ENCODE assay signal across 10 cellular contexts in the genomic region with DNA sequence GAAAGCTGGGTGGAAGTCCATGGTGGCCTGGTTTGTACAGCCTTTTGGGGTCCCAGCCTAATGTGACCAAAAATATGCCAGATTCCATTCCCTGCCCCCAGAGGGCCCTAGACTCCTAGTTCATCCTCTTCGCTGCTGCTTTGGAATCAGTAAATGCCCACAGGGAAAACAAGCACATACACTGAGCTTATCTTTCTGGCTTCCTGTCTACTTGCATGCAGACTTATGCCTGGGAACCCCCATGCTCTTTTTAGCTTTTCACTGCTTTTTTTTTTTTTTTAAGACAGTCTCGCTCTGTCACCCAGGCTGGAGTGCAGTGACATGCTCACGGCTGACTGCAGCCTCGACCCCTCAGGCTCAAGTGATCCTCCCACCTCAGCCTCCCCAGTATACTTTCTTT. TPM values are rescaled to one million over a fixed set of nuclear protein-coding genes. Genes with fewer than 3 reads are reported as not detected.
DNase-seq lines count a peak whose midpoint lies in the region; FAIRE-seq and TF ChIP-seq lines count a peak whose summit lies in the region.
"Had no signal": no experiment of that assay in that cellular context is flagged by ENCODE, and none has a peak within 500 bp of the region (broad histone marks: within the 10 kb centered on the region; RNA-seq: fewer than 3 reads in every experiment).

No MANE protein-coding gene starts in this region.

- H3K9me3 ChIP-seq in ascending aorta (no peaks in the 10 kb centered on the region), liver (ENCODE audit: control insufficient read depth in 4 of 4, low read length in 3 of 4) (no peaks in the 10 kb centered on the region)

- DNase-seq in D341Med (ENCODE audit: low spot score) (peak; percentile 69), Kasumi-1 (lab: John Stamatoyannopoulos, UW) (peak; percentile 26 to 34), ascending aorta (ENCODE audit: low spot score in 2 of 2) (no peak), SKM-1 treated with dmso at 0.1 percent for 144 hours (lab: John Stamatoyannopoulos, UW; ENCODE audit: unreplicated experiment) (no peak), GM12892 (ENCODE audit: insufficient read length) (no peak)
- DNase-seq in activated CD8-positive, alpha-beta memory T cell treated with anti-CD3 and anti-CD28 coated beads, Interleukin-2, amount 50 U/mL, for 4 hours = no peak
- DNase-seq in activated naive CD4-positive, alpha-beta T cell (lab: John Stamatoyannopoulos, UW) = no peak
- DNase-seq: hippocampal formation, NCI-H1092 treated with DMSO at 0.1 percent for 48 hours had no signal

- no peak overlapping the region for H3K9ac ChIP-seq in liver (ENCODE audit: low read depth in 1 of 2, low read length in 2 of 2)

- no peak for TF ChIP-seq POLR2A in GM12892 (IDR thresholded peaks at IDR 0.05; ENCODE audit: low read depth, low read length)

- FAIRE-seq in GM12892 (lab: Jason Lieb, UNC) = no peak

- 73% methylated on average over 4 of the region's 4 CpGs for WGBS in liver

- TF ChIP-seq CTCF in ascending aorta (IDR thresholded peaks at IDR 0.05) (peak; percentile 8 to 17 (median 14)), liver (IDR thresholded peaks at IDR 0.05; ENCODE audit: low read depth, low read length, missing input control) (peak; percentile 5)

- H3K36me3 ChIP-seq in ascending aorta (no peaks in the 10 kb centered on the region), liver (ENCODE audit: control insufficient read depth in 4 of 4, insufficient read depth in 3 of 4, low read depth in 1 of 4, low read length in 3 of 4) (no peaks in the 10 kb centered on the region)

- intact Hi-C loops in ascending aorta (cut with DNase I) = no loop called here

- H3K4me1 ChIP-seq in ascending aorta (peaks cover 0 to 20% of the 10 kb centered on the region in 2 donors), liver (ENCODE audit: control insufficient read depth in 4 of 4, insufficient read depth in 4 of 4, low read length in 3 of 4) (peaks cover 0 to 6% (median 1%) of the 10 kb centered on the region in 4 donors)

- H3K27ac ChIP-seq in ascending aorta = peak overlapping the region; percentile 44
- H3K27ac ChIP-seq in liver (ENCODE audit: low read depth in 1 of 2, low read length in 2 of 2) = no peak overlapping the region

- H3K27me3 ChIP-seq in ascending aorta (no peaks in the 10 kb centered on the region), liver (ENCODE audit: control insufficient read depth in 4 of 4, insufficient read depth in 4 of 4, low read length in 3 of 4) (no peaks in the 10 kb centered on the region)

- H3K4me3 ChIP-seq in ascending aorta (no peak overlapping the region), liver (ENCODE audit: low read depth in 1 of 3, low read length in 3 of 3) (no peak overlapping the region)

- peak; percentile 22 to 25 for TF ChIP-seq RAD21 in liver (IDR thresholded peaks at IDR 0.05)

TF ChIP-seq in liver, 16 proteins besides CTCF, POLR2A, EP300 and RAD21:
- TF ChIP-seq GABPA (IDR thresholded peaks at IDR 0.05 in 1 of 2, conservative IDR thresholded peaks at IDR 0.05 in 1 of 2) (no peak), EGR1 (IDR thresholded peaks at IDR 0.05; ENCODE audit: low read depth in 2 of 2) (no peak), NR2F2 (IDR thresholded peaks at IDR 0.05) (no peak)
- TF ChIP-seq, protein P1, sequence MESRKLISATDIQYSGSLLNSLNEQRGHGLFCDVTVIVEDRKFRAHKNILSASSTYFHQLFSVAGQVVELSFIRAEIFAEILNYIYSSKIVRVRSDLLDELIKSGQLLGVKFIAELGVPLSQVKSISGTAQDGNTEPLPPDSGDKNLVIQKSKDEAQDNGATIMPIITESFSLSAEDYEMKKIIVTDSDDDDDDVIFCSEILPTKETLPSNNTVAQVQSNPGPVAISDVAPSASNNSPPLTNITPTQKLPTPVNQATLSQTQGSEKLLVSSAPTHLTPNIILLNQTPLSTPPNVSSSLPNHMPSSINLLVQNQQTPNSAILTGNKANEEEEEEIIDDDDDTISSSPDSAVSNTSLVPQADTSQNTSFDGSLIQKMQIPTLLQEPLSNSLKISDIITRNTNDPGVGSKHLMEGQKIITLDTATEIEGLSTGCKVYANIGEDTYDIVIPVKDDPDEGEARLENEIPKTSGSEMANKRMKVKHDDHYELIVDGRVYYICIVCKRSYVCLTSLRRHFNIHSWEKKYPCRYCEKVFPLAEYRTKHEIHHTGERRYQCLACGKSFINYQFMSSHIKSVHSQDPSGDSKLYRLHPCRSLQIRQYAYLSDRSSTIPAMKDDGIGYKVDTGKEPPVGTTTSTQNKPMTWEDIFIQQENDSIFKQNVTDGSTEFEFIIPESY (IDR thresholded peaks at IDR 0.05) = no peak
- TF ChIP-seq, protein P2, sequence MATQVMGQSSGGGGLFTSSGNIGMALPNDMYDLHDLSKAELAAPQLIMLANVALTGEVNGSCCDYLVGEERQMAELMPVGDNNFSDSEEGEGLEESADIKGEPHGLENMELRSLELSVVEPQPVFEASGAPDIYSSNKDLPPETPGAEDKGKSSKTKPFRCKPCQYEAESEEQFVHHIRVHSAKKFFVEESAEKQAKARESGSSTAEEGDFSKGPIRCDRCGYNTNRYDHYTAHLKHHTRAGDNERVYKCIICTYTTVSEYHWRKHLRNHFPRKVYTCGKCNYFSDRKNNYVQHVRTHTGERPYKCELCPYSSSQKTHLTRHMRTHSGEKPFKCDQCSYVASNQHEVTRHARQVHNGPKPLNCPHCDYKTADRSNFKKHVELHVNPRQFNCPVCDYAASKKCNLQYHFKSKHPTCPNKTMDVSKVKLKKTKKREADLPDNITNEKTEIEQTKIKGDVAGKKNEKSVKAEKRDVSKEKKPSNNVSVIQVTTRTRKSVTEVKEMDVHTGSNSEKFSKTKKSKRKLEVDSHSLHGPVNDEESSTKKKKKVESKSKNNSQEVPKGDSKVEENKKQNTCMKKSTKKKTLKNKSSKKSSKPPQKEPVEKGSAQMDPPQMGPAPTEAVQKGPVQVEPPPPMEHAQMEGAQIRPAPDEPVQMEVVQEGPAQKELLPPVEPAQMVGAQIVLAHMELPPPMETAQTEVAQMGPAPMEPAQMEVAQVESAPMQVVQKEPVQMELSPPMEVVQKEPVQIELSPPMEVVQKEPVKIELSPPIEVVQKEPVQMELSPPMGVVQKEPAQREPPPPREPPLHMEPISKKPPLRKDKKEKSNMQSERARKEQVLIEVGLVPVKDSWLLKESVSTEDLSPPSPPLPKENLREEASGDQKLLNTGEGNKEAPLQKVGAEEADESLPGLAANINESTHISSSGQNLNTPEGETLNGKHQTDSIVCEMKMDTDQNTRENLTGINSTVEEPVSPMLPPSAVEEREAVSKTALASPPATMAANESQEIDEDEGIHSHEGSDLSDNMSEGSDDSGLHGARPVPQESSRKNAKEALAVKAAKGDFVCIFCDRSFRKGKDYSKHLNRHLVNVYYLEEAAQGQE (IDR thresholded peaks at IDR 0.05) = no peak
TF ChIP-seq in liver: peak in this region for 0.

RNA-seq across cellular contexts. Expression of a gene that starts 6.2 kb away (rescaled TPM):
- total RNA-seq in ascending aorta (45.9 TPM), liver (under 1 TPM; 0.14 to 0.17 TPM)
- polyA plus RNA-seq in liver = under 1 TPM; 0.24 to 0.58 TPM
- polyA plus RNA-seq in GM12892 (2012; ENCODE audit: missing spikeins) = not detected

RNA-seq across cellular contexts. Expression of a gene that starts 7.9 kb away (rescaled TPM):
- 37.0 TPM for total RNA-seq in ascending aorta
- 1 to 10 TPM in 1 of 2 donors, under 1 TPM in 1; 0.23 to 1.3 TPM for total RNA-seq in liver
- polyA plus RNA-seq in liver = under 1 TPM; 0.63 to 0.82 TPM
- not detected for polyA plus RNA-seq in GM12892 (2012; ENCODE audit: missing spikeins)

Comparison
In these comparisons a context has a peak if more than half of its experiments do, and no peak if none do; other contexts are left out.
1. DNase-seq: peak in D341Med (single experiment) and Kasumi-1 (2 of 2); none in ascending aorta (0 of 2), SKM-1 treated with dmso at 0.1 percent for 144 hours (single experiment), GM12892 (single experiment), activated CD8-positive, alpha-beta memory T cell treated with anti-CD3 and anti-CD28 coated beads, Interleukin-2, amount 50 U/mL, for 4 hours (single experiment) and activated naive CD4-positive, alpha-beta T cell (0 of 4).
2. H3K27ac ChIP-seq: peak in ascending aorta (2 of 2); none in liver (0 of 2).
3. RNA of a gene that starts 6.2 kb away (total RNA-seq): 45.9 TPM in ascending aorta (single experiment); 0.14 to 0.17 TPM in liver; every median in the first group is over 10 times any median in the second.
4. RNA of a gene that starts 7.9 kb away (total RNA-seq): 37.0 TPM in ascending aorta (single experiment); 0.23 to 1.3 TPM in liver; every median in the first group is over 10 times any median in the second.